13 cellular contexts compared by ENCODE assay signal in the genomic region with DNA sequence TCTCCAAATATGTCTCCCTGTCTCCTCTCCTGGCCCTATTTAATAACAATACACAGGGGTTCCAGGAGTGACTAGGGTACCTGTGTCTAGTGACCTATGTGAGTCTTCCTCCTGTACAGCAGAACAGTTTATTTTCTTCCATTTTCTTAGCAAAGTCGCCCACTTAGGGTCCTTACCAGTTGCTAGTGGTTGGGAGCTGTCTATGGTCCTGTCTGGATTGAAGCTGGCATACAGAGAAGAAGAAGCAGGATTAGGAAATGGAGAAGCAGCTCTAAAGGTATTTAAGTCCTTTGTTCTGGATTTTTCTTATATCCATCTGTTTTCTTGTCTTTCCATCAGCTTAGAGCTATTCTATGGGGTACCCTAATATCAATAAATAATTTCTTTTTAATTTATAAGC.
DNase-seq lines count a peak whose midpoint lies in the region; ATAC-seq and TF ChIP-seq lines count a peak whose summit lies in the region.
"Had no signal": no experiment of that assay in that cellular context is flagged by ENCODE, and none has a peak within 500 bp of the region (broad histone marks: within the 10 kb centered on the region; RNA-seq: fewer than 3 reads in every experiment).

No MANE protein-coding gene starts in this region.

- intact Hi-C loops in vagina (cut with DNase I): no loop called here

- TF ChIP-seq CTCF in endothelial cell (IDR thresholded peaks at IDR 0.05; ENCODE audit: unreplicated experiment) (no peak), vagina (IDR thresholded peaks at IDR 0.05) (no peak)

- H3K9me3 ChIP-seq in vagina: no peaks in the 10 kb centered on the region

- DNase-seq in ELF-1 (ENCODE audit: low read depth, low spot score) (peak; percentile 12), RPMI7951 (ENCODE audit: low read depth) (peak; percentile 14), endothelial cell (ENCODE audit: low spot score) (peak; percentile 46), myocyte (ENCODE audit: low read depth) (peak; percentile 74), vagina (ENCODE audit: extremely low spot score in 2 of 2) (no peak), NCI-H187 treated with DMSO at 0.1 percent for 48 hours (lab: John Stamatoyannopoulos, UW) (no peak)
- DNase-seq: activated naive CD4-positive, alpha-beta T cell treated with anti-CD3 and anti-CD28 coated beads for 36 hours; cerebellar nuclear complex; NCI-H2171; posterior cingulate gyrus; SIG-M5 had no signal

- no peaks in the 10 kb centered on the region for H3K9me3 Mint-ChIP-seq in endothelial cell (ENCODE audit: unreplicated experiment)
- H3K9me3 Mint-ChIP-seq: activated naive CD4-positive, alpha-beta T cell treated with anti-CD3 and anti-CD28 coated beads for 36 hours had no signal

- no peaks in the 10 kb centered on the region for H3K4me1 Mint-ChIP-seq in endothelial cell (ENCODE audit: unreplicated experiment)

- H3K27ac ChIP-seq in vagina: no peak overlapping the region

- H3K36me3 Mint-ChIP-seq in endothelial cell (ENCODE audit: low read depth, unreplicated experiment): no peaks in the 10 kb centered on the region

- no peak for TF ChIP-seq POLR2A in vagina (IDR thresholded peaks at IDR 0.05)

- ATAC-seq in HG02571 (IDR thresholded peaks at IDR 0.05; ENCODE audit: unreplicated experiment): no peak
- no peak for ATAC-seq in HG03520 (IDR thresholded peaks at IDR 0.05; ENCODE audit: unreplicated experiment)

- no peaks in the 10 kb centered on the region for H3K36me3 ChIP-seq in vagina

- H3K27ac Mint-ChIP-seq in endothelial cell (ENCODE audit: unreplicated experiment): no peak overlapping the region
- H3K27ac Mint-ChIP-seq: activated naive CD4-positive, alpha-beta T cell treated with anti-CD3 and anti-CD28 coated beads for 36 hours had no signal

- H3K27me3 Mint-ChIP-seq in endothelial cell (ENCODE audit: unreplicated experiment): no peaks in the 10 kb centered on the region

- no peak overlapping the region for H3K4me3 ChIP-seq in vagina

- H3K4me3 Mint-ChIP-seq in endothelial cell (ENCODE audit: unreplicated experiment): no peak overlapping the region
- H3K4me3 Mint-ChIP-seq: activated naive CD4-positive, alpha-beta T cell treated with anti-CD3 and anti-CD28 coated beads for 36 hours had no signal

- no peaks in the 10 kb centered on the region for H3K27me3 ChIP-seq in vagina

- no peaks in the 10 kb centered on the region for H3K4me1 ChIP-seq in vagina

Comparison
In these comparisons a context has a peak if more than half of its experiments do, and no peak if none do; other contexts are left out.
1. DNase-seq: peak in ELF-1 (single experiment), RPMI7951 (single experiment), endothelial cell (single experiment) and myocyte (single experiment); none in vagina (0 of 2) and NCI-H187 treated with DMSO at 0.1 percent for 48 hours (single experiment).